16 cellular contexts compared by ENCODE assay signal in genomic region chr2:207481924-207482323, GRCh38. TPM values are rescaled to one million over a fixed set of nuclear protein-coding genes. Genes with fewer than 3 reads are reported as not detected.
A peak's percentile ranks its signal among the peaks of the same experiment; 100 is the strongest.
DNase-seq lines count a peak whose midpoint lies in the region; ATAC-seq and TF ChIP-seq lines count a peak whose summit lies in the region.
"Had no signal": no experiment of that assay in that cellular context is flagged by ENCODE, and none has a peak within 500 bp of the region (broad histone marks: within the 10 kb centered on the region; RNA-seq: fewer than 3 reads in every experiment).

No MANE protein-coding gene starts in this region.

- H3K27me3 ChIP-seq in AG04450 (ENCODE audit: control insufficient read depth, insufficient read depth, low read length), result no peaks in the 10 kb centered on the region
- H3K27me3 ChIP-seq in left lung, result no peaks in the 10 kb centered on the region
- no peaks in the 10 kb centered on the region for H3K27me3 ChIP-seq in adrenal gland
- H3K27me3 ChIP-seq: BE2C, dorsolateral prefrontal cortex had no signal

- DNase-seq in AG04450 (ENCODE audit: low read depth, low spot score) (no peak), amniotic epithelial cell (ENCODE audit: low read depth) (peak; percentile 65), left lung (no peak), adrenal gland (no peak), HPDE6-E6E7 (ENCODE audit: extremely low spot score) (no peak), hippocampal formation (lab: John Stamatoyannopoulos, UW) (no peak), NOMO-1 treated with DMSO at 0.1 percent for 48 hours (lab: John Stamatoyannopoulos, UW; ENCODE audit: unreplicated experiment) (no peak)
- DNase-seq: activated CD8-positive, alpha-beta memory T cell treated with anti-CD3 and anti-CD28 coated beads for 24 hours; activated gamma-delta T cell treated with Interleukin-2 at 50 U/mL for 16 hours; BE2C; DND-41; Kasumi-1; NCI-H146 had no signal

- H3K4me3 ChIP-seq in AG04450 (ENCODE audit: low read depth, low read length), result no peak overlapping the region
- no peak overlapping the region for H3K4me3 ChIP-seq in HEK293 (ENCODE audit: low read depth, low read length)
- no peak overlapping the region for H3K4me3 ChIP-seq in left lung
- H3K4me3 ChIP-seq in adrenal gland, result no peak overlapping the region
- H3K4me3 ChIP-seq: dorsolateral prefrontal cortex had no signal

- TF ChIP-seq POLR2A in adrenal gland (IDR thresholded peaks at IDR 0.05), result no peak

- peak overlapping the region; percentile 22 for H3K27ac ChIP-seq in AG04450 (ENCODE audit: low read depth, low read length)
- no peak overlapping the region for H3K27ac ChIP-seq in HEK293 (ENCODE audit: extremely low read depth, low read depth, low read length)
- H3K27ac ChIP-seq in left lung, result no peak overlapping the region
- H3K27ac ChIP-seq in adrenal gland, result no peak overlapping the region

- POLR2A ChIA-PET in AG04450 (lab: Yijun Ruan, JAX) (no interaction called here), HEK293 (lab: Yijun Ruan, JAX) (interaction anchor here (0.9 kb wide), 1 partner anchor 317 kb away, joined by 5 read pairs; no protein-coding TSS in a partner anchor)

- ATAC-seq in left lung, result peak; percentile 43
- ATAC-seq: HCT116 had no signal

- H3K9me3 ChIP-seq in AG04450 (ENCODE audit: control insufficient read depth, insufficient read depth, low read length) (no peaks in the 10 kb centered on the region), HEK293 (ENCODE audit: control insufficient read depth, insufficient read depth, low read depth, low read length) (no peaks in the 10 kb centered on the region), left lung (no peaks in the 10 kb centered on the region), adrenal gland (replicated peaks in 1 of 3) (no peaks in the 10 kb centered on the region)
- H3K9me3 ChIP-seq: BE2C had no signal

- WGBS in adrenal gland, 4 donors, result 67 to 78% (median 74%) methylated on average over 3 of the region's 3 CpGs

- CTCF ChIA-PET in AG04450 (lab: Charles Lee) (no interaction called here), HEK293 (lab: Yijun Ruan, JAX) (interaction anchor here (0.7 kb wide), 1 partner anchor 688 kb away, joined by 4 read pairs; no protein-coding TSS in a partner anchor)

- TF ChIP-seq CTCF in AG04450 (IDR thresholded peaks at IDR 0.05; ENCODE audit: low read depth, low read length) (no peak), HEK293 (tag by site-specific recombination; IDR thresholded peaks at IDR 0.05) (no peak), left lung (IDR thresholded peaks at IDR 0.05) (no peak), adrenal gland (IDR thresholded peaks at IDR 0.05) (no peak)

- H3K36me3 ChIP-seq in HEK293 (ENCODE audit: control insufficient read depth in 2 of 2, insufficient read depth in 1 of 2, low read length in 2 of 2) (no peaks in the 10 kb centered on the region), left lung (no peaks in the 10 kb centered on the region), adrenal gland (replicated peaks in 1 of 2) (no peaks in the 10 kb centered on the region)
- H3K36me3 ChIP-seq: BE2C had no signal

- H3K4me1 ChIP-seq in HEK293 (ENCODE audit: control insufficient read depth, insufficient read depth, low read length) (peaks cover 5% of the 10 kb centered on the region; the same call in 1 of the 2 replicates), left lung (peaks cover 6 to 8% of the 10 kb centered on the region in 2 donors), adrenal gland (replicated peaks in 1 of 2) (no peaks in the 10 kb centered on the region)
- H3K4me1 ChIP-seq: BE2C had no signal

- intact Hi-C loops in left lung (cut with DNase I), result no loop called here
- intact Hi-C loops in adrenal gland (cut with DNase I), result no loop called here

TF ChIP-seq in HEK293, 187 proteins besides CTCF, POLR2A, EP300 and RAD21:
- TF ChIP-seq ATF2 (tag by site-specific recombination; IDR thresholded peaks at IDR 0.05; ENCODE audit: low read depth) (no peak), ZBTB17 (tag by site-specific recombination; IDR thresholded peaks at IDR 0.05) (peak; percentile 73)

RNA-seq across cellular contexts. Expression of gene CREB1, which starts 47.8 kb away (rescaled TPM):
- polyA plus RNA-seq in AG04450 (2011; rRNA removed) (34.0 and 38.3 TPM in 2 replicates), adrenal gland (10 to 100 TPM in 1 of 3 donors, 1 to 10 TPM in 2; 3.2 to 29.7 (median 7.2) TPM)
- 146 and 185 TPM in 2 replicates for polyA minus RNA-seq in AG04450 (2011; rRNA and poly(A)+ RNA removed)
- total RNA-seq in left lung (10 to 100 TPM; 62.3 to 66.5 TPM), adrenal gland (10 to 100 TPM; 24.8 to 77.8 (median 42.1) TPM)
